ENCODE assay signal across 7 cellular contexts in genomic region chr15:78754637-78755280, GRCh38. TPM values are rescaled to one million over a fixed set of nuclear protein-coding genes. Genes with fewer than 3 reads are reported as not detected.
DNase-seq lines count a peak whose midpoint lies in the region; ATAC-seq, FAIRE-seq and TF ChIP-seq lines count a peak whose summit lies in the region.
"Not testable (repeated sequence)": the region's sequence is repeated elsewhere in the genome, so short reads cannot be mapped to it uniquely, and the experiment has no call there.

No MANE protein-coding gene starts in this region.

- not testable (repeated sequence) for H4K20me1 ChIP-seq in OCI-LY3 (ENCODE audit: insufficient read depth, low read length); keratinocyte (ENCODE audit: control insufficient read depth, extremely low read depth, insufficient read depth, low read length)

- peak overlapping the region; percentile 59 for H3K4me2 ChIP-seq in OCI-LY3 (ENCODE audit: low read length)
- H3K4me2 ChIP-seq in keratinocyte (ENCODE audit: control insufficient read depth, extremely low read depth, insufficient read depth, low read depth, low read length); skeletal muscle satellite cell (ENCODE audit: low read length): not testable (repeated sequence)

- H3K27ac ChIP-seq in OCI-LY3 (ENCODE audit: low read length): peak overlapping the region; percentile 7; the same call in 1 of the 2 replicates
- H3K27ac ChIP-seq in keratinocyte (ENCODE audit: control insufficient read depth, insufficient read depth, low read length); right lobe of liver; ovary: not testable (repeated sequence)

- peak; percentile 23 for FAIRE-seq in keratinocyte (lab: Jason Lieb, UNC)

- H3K4me3 Mint-ChIP-seq in chondrocyte (ENCODE audit: unreplicated experiment): not testable (repeated sequence)

- H3K4me1 Mint-ChIP-seq in chondrocyte (ENCODE audit: low read depth): peaks cover 53% of the 10 kb centered on the region

- peak in 1 of 4 donors; percentile 14 for ATAC-seq in right lobe of liver

- H3K36me3 ChIP-seq in OCI-LY3 (replicated peaks; ENCODE audit: low read depth, low read length); keratinocyte (ENCODE audit: control insufficient read depth in 2 of 2, extremely low read depth in 1 of 2, insufficient read depth in 2 of 2, low read length in 2 of 2); right lobe of liver; ovary; skeletal muscle satellite cell (ENCODE audit: insufficient read depth, low read length): not testable (repeated sequence)

- H3K4me1 ChIP-seq in OCI-LY3 (ENCODE audit: low read length) (peaks cover 62% of the 10 kb centered on the region), keratinocyte (ENCODE audit: control insufficient read depth, extremely low read depth, insufficient read depth, low read length) (peaks cover 14% of the 10 kb centered on the region), ovary (ENCODE audit: insufficient read depth) (peaks cover 16% of the 10 kb centered on the region), skeletal muscle satellite cell (ENCODE audit: control insufficient read depth, insufficient read depth, low read length) (peaks cover 49% of the 10 kb centered on the region)
- not testable (repeated sequence) for H3K4me1 ChIP-seq in right lobe of liver

- peak overlapping the region; percentile 82 for H3K27ac Mint-ChIP-seq in chondrocyte (ENCODE audit: unreplicated experiment)

- not testable (repeated sequence) for H2AFZ ChIP-seq in OCI-LY3 (ENCODE audit: low read depth, low read length); keratinocyte (ENCODE audit: control insufficient read depth, low read length)

- DNase-seq in DMS 273 (lab: John Stamatoyannopoulos, UW; ENCODE audit: unreplicated experiment) (peak; percentile 28), right lobe of liver (peak in 2 of 3 donors; percentile 33 to 44), ovary (peak in 3 of 5 donors; percentile 6 to 31 (median 15))
- DNase-seq in chondrocyte (ENCODE audit: low spot score); keratinocyte (ENCODE audit: low read depth, low spot score): not testable (repeated sequence)

- H3K27me3 ChIP-seq in OCI-LY3 (ENCODE audit: low read depth, low read length); keratinocyte (ENCODE audit: control insufficient read depth, extremely low read depth, insufficient read depth, low read length); right lobe of liver; ovary; skeletal muscle satellite cell (ENCODE audit: control insufficient read depth, insufficient read depth, low read length): not testable (repeated sequence)

- H3K9me3 Mint-ChIP-seq in chondrocyte (ENCODE audit: low read depth): not testable (repeated sequence)

- not testable (repeated sequence) for TF ChIP-seq CTCF in OCI-LY3 (IDR thresholded peaks at IDR 0.05; ENCODE audit: low read depth, low read length); chondrocyte (IDR thresholded peaks at IDR 0.05); keratinocyte (optimal IDR thresholded peaks at IDR 0.05 in 1 of 3, IDR thresholded peaks at IDR 0.05 in 1 of 3, conservative IDR thresholded peaks at IDR 0.05 in 1 of 3; ENCODE audit: extremely low read depth in 1 of 3, insufficient read depth in 2 of 3, low read length in 3 of 3); right lobe of liver (IDR thresholded peaks at IDR 0.05); ovary (IDR thresholded peaks at IDR 0.05)

- not testable (repeated sequence) for H3K27me3 Mint-ChIP-seq in chondrocyte (ENCODE audit: low read depth)

- not testable (repeated sequence) for TF ChIP-seq EP300 in ovary (IDR thresholded peaks at IDR 0.05)

- 44% methylated on average over 7 of the region's 14 CpGs for WGBS in right lobe of liver (ENCODE audit: insufficient coverage, low coverage, low lambda C conversion rate, missing lambda C conversion rate)
- 46 to 58% (median 53%) methylated on average over 14 of the region's 14 CpGs for WGBS in ovary, 3 donors

- intact Hi-C loops in right lobe of liver (cut with DNase I): not testable (repeated sequence)
- intact Hi-C loops in ovary (cut with DNase I): loop anchor here in 2 of 4 donors (10.0 kb wide), 2 partner anchors 120 to 430 kb away; partner anchors contain the start of gene MORF4L1 (in 1 of the 2)

- not testable (repeated sequence) for H3K36me3 Mint-ChIP-seq in chondrocyte (ENCODE audit: low read depth)

- dilution Hi-C loops in keratinocyte (cut with MboI; ENCODE audit: extremely low pct_ligation_motif_present, low sequenced_read_pairs): not testable (repeated sequence)

- H3K4me3 ChIP-seq in OCI-LY3 (ENCODE audit: low read length): peak overlapping the region; percentile 36
- not testable (repeated sequence) for H3K4me3 ChIP-seq in keratinocyte (ENCODE audit: control insufficient read depth in 2 of 3, extremely low read depth in 1 of 3, insufficient read depth in 2 of 3, low read depth in 1 of 3, low read length in 3 of 3); right lobe of liver; ovary; skeletal muscle satellite cell (ENCODE audit: low read length)

- not testable (repeated sequence) for H3K9me1 ChIP-seq in keratinocyte (ENCODE audit: control insufficient read depth, extremely low read depth, insufficient read depth, low read length)

- TF ChIP-seq POLR2A in right lobe of liver (IDR thresholded peaks at IDR 0.05); ovary (IDR thresholded peaks at IDR 0.05): not testable (repeated sequence)

- H3K79me2 ChIP-seq in OCI-LY3 (ENCODE audit: low read length); keratinocyte (ENCODE audit: control insufficient read depth, insufficient read depth, low read length): not testable (repeated sequence)

- not testable (repeated sequence) for H3K9me3 ChIP-seq in OCI-LY3 (ENCODE audit: insufficient read depth, low read length); keratinocyte (ENCODE audit: control insufficient read depth, low read depth, low read length); right lobe of liver; ovary; skeletal muscle satellite cell (replicated peaks; ENCODE audit: low read length)

- peak overlapping the region; percentile 6; the same call in 1 of the 2 replicates for H3K9ac ChIP-seq in OCI-LY3 (ENCODE audit: low read length)
- H3K9ac ChIP-seq in keratinocyte (ENCODE audit: control insufficient read depth, extremely low read depth, insufficient read depth, low read length): not testable (repeated sequence)
- H3K9ac ChIP-seq in skeletal muscle satellite cell (ENCODE audit: low read depth, low read length): peak overlapping the region; percentile 31

RNA-seq across cellular contexts. Expression of gene ADAMTS7, which starts 56.5 kb away (rescaled TPM):
- total RNA-seq in chondrocyte: 111 to 144 TPM (median 113 TPM) in 3 replicates
- 0.13 to 0.68 TPM (median 0.24 TPM) in 3 replicates for polyA plus RNA-seq in keratinocyte
- 0.16 TPM for polyA plus RNA-seq in keratinocyte (2011; ENCODE audit: low read depth)
- 0.05 and 0.18 TPM in 2 replicates for polyA plus RNA-seq in keratinocyte (2011; cell fraction: cytosol; rRNA removed)
- 1.5 and 2.8 TPM in 2 replicates for polyA plus RNA-seq in keratinocyte (2011; cell fraction: nucleus; rRNA removed)
- 0.34 and 0.42 TPM in 2 replicates for polyA plus RNA-seq in keratinocyte (2012; ENCODE audit: low replicate concordance)
- 0.13 to 0.89 TPM (median 0.26 TPM) in 3 replicates for polyA minus RNA-seq in keratinocyte
- 0.77 TPM for polyA minus RNA-seq in keratinocyte (2011; cell fraction: cytosol; rRNA and poly(A)+ RNA removed)
- polyA minus RNA-seq in keratinocyte (2011; cell fraction: nucleus; rRNA and poly(A)+ RNA removed): 1.6 and 2.7 TPM in 2 replicates
- total RNA-seq in right lobe of liver: 1 to 10 TPM in 3 of 6 experiments, under 1 TPM in 3; 0.49 to 1.4 (median 1.1) TPM
- total RNA-seq in ovary: 10 to 100 TPM in 3 of 7 donors, 1 to 10 TPM in 4; 3.5 to 16.5 (median 8.8) TPM
- polyA plus RNA-seq in ovary: 1 to 10 TPM; 2.1 to 7.6 TPM
- total RNA-seq in skeletal muscle satellite cell (2012; rRNA removed): 15.7 and 16.6 TPM in 2 replicates
